Comparison of ENCODE assay signal across 8 cellular contexts in the genomic region with DNA sequence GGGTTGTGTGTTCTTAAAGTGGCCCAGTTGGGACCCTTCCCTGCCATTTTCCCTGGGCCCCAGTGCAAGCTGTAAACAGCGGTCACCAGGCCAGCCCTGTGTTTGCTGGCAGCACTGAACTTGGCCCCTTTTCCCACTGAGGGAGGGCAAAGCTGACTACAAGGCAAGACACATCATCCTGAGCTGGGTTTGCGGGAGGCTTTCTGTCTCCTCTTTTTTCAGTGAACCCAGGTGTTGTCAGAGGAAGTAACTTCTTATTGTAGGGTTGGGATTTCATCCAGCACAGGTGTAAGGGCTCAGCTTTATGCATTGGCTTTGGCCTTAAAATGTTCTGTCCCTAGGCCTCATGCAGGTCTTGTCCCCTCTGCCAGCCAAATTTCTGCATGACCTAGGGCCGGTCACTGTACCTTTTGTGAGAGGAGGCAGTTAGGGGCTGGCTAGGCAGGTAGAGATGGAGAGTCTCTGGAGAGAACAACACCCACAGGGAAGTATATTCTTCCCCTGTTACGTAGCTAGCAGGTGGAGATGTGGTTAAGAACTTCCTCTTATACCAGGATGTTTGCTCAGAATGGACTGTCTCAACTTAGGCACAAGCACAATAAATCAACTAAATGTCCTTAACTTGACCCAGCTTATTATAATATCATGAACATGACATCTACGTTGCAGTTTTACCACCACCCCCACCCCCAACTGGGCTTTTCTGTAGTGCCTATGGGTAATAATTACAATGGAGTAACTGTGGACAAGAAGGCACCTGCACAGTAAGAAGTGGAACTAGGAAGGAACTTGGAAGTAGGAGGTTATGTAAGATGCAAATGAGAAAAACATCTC.
DNase-seq lines count a peak whose midpoint lies in the region; ATAC-seq and TF ChIP-seq lines count a peak whose summit lies in the region.

No MANE protein-coding gene starts in this region.

- DNase-seq in GM06990 (ENCODE audit: extremely low read depth, insufficient read length) (peak; percentile 65), NCI-H82 (lab: John Stamatoyannopoulos, UW) (no peak), midbrain (lab: John Stamatoyannopoulos, UW) (no peak), psoas muscle (no peak), HCEC 1CT (no peak)

- TF ChIP-seq CTCF in GM06990 (IDR thresholded peaks at IDR 0.05; ENCODE audit: insufficient read depth, low read length, poor library complexity, severe bottlenecking) (no peak), psoas muscle (IDR thresholded peaks at IDR 0.05) (no peak)

- H3K4me3 ChIP-seq in GM06990 (replicated peaks; ENCODE audit: low read depth, low read length) (no peak overlapping the region), duodenal mucosa (ENCODE audit: low read depth in 1 of 2, low read length in 2 of 2) (no peak overlapping the region), psoas muscle (no peak overlapping the region)

- peak; percentile 93 for ATAC-seq in GM21390 (IDR thresholded peaks at IDR 0.05; ENCODE audit: unreplicated experiment)
- ATAC-seq in HG03565 (IDR thresholded peaks at IDR 0.05; ENCODE audit: unreplicated experiment) = peak; percentile 96
- no peak for ATAC-seq in psoas muscle

- intact Hi-C loops in psoas muscle (cut with DNase I) = no loop called here

- H3K27me3 ChIP-seq in GM06990 (replicated peaks; ENCODE audit: control insufficient read depth, insufficient read depth, low read length) = no peaks in the 10 kb centered on the region
- no peaks in the 10 kb centered on the region for H3K27me3 ChIP-seq in duodenal mucosa (ENCODE audit: control insufficient read depth in 1 of 2, insufficient read depth in 2 of 2, low read length in 2 of 2)
- no peaks in the 10 kb centered on the region for H3K27me3 ChIP-seq in psoas muscle (ENCODE audit: insufficient read depth in 3 of 3, low read length in 2 of 3)

- peaks cover under 1% of the 10 kb centered on the region for H3K36me3 ChIP-seq in GM06990 (ENCODE audit: control insufficient read depth, insufficient read depth, low read length)
- no peaks in the 10 kb centered on the region for H3K36me3 ChIP-seq in duodenal mucosa (ENCODE audit: control insufficient read depth in 1 of 2, insufficient read depth in 2 of 2, low read length in 2 of 2)
- H3K36me3 ChIP-seq in psoas muscle (ENCODE audit: insufficient read depth in 1 of 2, low read depth in 1 of 2) = no peaks in the 10 kb centered on the region

- H3K4me1 ChIP-seq in duodenal mucosa (ENCODE audit: control insufficient read depth in 1 of 2, insufficient read depth in 2 of 2, low read length in 2 of 2) = peaks cover 0 to 10% of the 10 kb centered on the region in 2 donors
- H3K4me1 ChIP-seq in psoas muscle = no peaks in the 10 kb centered on the region

- H3K9me3 ChIP-seq in duodenal mucosa (ENCODE audit: control insufficient read depth in 1 of 2, low read length in 2 of 2) = no peaks in the 10 kb centered on the region
- H3K9me3 ChIP-seq in psoas muscle = no peaks in the 10 kb centered on the region

- 50 to 63% (median 55%) methylated on average over 5 of the region's 5 CpGs for WGBS in psoas muscle, 3 donors

- peak overlapping the region; percentile 42 for H3K27ac ChIP-seq in duodenal mucosa (ENCODE audit: low read depth, low read length)
- H3K27ac ChIP-seq in psoas muscle = no peak overlapping the region

- no peak overlapping the region for H3K9ac ChIP-seq in duodenal mucosa (ENCODE audit: low read depth in 1 of 2, low read length in 2 of 2)

Comparison
In these comparisons a context has a peak if more than half of its experiments do, and no peak if none do; other contexts are left out.
1. ATAC-seq: peak in GM21390 (single experiment) and HG03565 (single experiment); none in psoas muscle (0 of 4).